ENCODE assay signal across 15 cellular contexts in the genomic region with DNA sequence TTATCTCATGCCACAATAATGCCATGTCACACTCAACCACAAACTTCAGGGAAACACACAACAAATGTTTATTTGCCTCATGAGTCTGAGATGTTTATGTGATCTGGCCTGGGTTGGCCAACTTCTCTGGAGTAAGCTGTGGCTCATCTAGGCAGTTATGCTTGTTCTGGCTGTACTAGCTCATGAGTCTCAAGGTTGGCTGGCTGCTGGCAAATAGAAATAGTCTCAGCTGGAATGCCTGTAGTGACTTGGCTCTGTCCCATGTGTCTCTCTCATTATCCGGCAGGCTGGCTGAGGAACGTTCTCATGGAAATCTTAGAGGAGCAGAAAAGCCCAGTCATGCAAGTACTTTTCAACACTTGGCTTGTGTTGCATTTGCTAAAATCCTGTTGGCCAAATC.
DNase-seq lines count a peak whose midpoint lies in the region; ATAC-seq and TF ChIP-seq lines count a peak whose summit lies in the region.
"Had no signal": no experiment of that assay in that cellular context is flagged by ENCODE, and none has a peak within 500 bp of the region (broad histone marks: within the 10 kb centered on the region; RNA-seq: fewer than 3 reads in every experiment).

No MANE protein-coding gene starts in this region.

- H3K36me3 ChIP-seq in thoracic aorta: no peaks in the 10 kb centered on the region
- no peaks in the 10 kb centered on the region for H3K36me3 ChIP-seq in testis (ENCODE audit: low read depth, missing control alignments)
- H3K36me3 ChIP-seq: thyroid gland had no signal

- no peak for TF ChIP-seq CTCF in thoracic aorta (IDR thresholded peaks at IDR 0.05)
- no peak for TF ChIP-seq CTCF in testis (IDR thresholded peaks at IDR 0.05)

- no peak overlapping the region for H3K27ac Mint-ChIP-seq in natural killer cell treated with Interleukin-12 subunit alpha and Interleukin-12 subunit beta and Interleukin-15 and Interleukin-18, amount 100 ng/mL, for 72 hours
- H3K27ac Mint-ChIP-seq: activated CD8-positive, alpha-beta T cell treated with anti-CD3 and anti-CD28 coated beads, Interleukin-2, amount 10 ng/mL, durations not matched to agents 7 days and 5 days; CD4-positive, alpha-beta T cell had no signal

- H3K27me3 ChIP-seq in thoracic aorta (replicated peaks; ENCODE audit: insufficient read depth) (no peaks in the 10 kb centered on the region), testis (no peaks in the 10 kb centered on the region)
- H3K27me3 ChIP-seq: body of pancreas, thyroid gland had no signal

- peak overlapping the region in 1 of 2 donors; percentile 18 for H3K27ac ChIP-seq in thoracic aorta
- H3K27ac ChIP-seq in testis: no peak overlapping the region
- H3K27ac ChIP-seq: body of pancreas, thyroid gland had no signal

- H3K9me3 Mint-ChIP-seq in natural killer cell treated with Interleukin-12 subunit alpha and Interleukin-12 subunit beta and Interleukin-15 and Interleukin-18, amount 100 ng/mL, for 72 hours: no peaks in the 10 kb centered on the region

- TF ChIP-seq POLR2A in testis (IDR thresholded peaks at IDR 0.05): no peak

- no peaks in the 10 kb centered on the region for H3K27me3 Mint-ChIP-seq in natural killer cell treated with Interleukin-12 subunit alpha and Interleukin-12 subunit beta and Interleukin-15 and Interleukin-18, amount 100 ng/mL, for 72 hours
- H3K27me3 Mint-ChIP-seq: CD4-positive, alpha-beta T cell had no signal

- ATAC-seq in left cardiac atrium (peak; percentile 83 to 97), thoracic aorta (ENCODE audit: insufficient number of reproducible peaks, low FRiP score, low read depth) (peak; percentile 98)
- ATAC-seq in natural killer cell treated with Interleukin-12 subunit alpha and Interleukin-12 subunit beta and Interleukin-15 and Interleukin-18, amount 100 ng/mL, for 72 hours: no peak
- ATAC-seq: activated CD8-positive, alpha-beta T cell treated with anti-CD3 and anti-CD28 coated beads, Interleukin-2, amount 10 ng/mL, durations not matched to agents 7 days and 5 days; body of pancreas; SK-N-SH treated with all-trans-retinoic acid at 6 μM for 48 hours had no signal

- H3K4me3 Mint-ChIP-seq in natural killer cell treated with Interleukin-12 subunit alpha and Interleukin-12 subunit beta and Interleukin-15 and Interleukin-18, amount 100 ng/mL, for 72 hours: no peak overlapping the region
- H3K4me3 Mint-ChIP-seq: activated CD8-positive, alpha-beta T cell treated with anti-CD3 and anti-CD28 coated beads, Interleukin-2, amount 10 ng/mL, durations not matched to agents 7 days and 5 days; CD4-positive, alpha-beta T cell had no signal

- WGBS in testis, 2 donors: 37 to 64% methylated on average over 2 of the region's 2 CpGs

- no peaks in the 10 kb centered on the region for H3K36me3 Mint-ChIP-seq in natural killer cell treated with Interleukin-12 subunit alpha and Interleukin-12 subunit beta and Interleukin-15 and Interleukin-18, amount 100 ng/mL, for 72 hours

- intact Hi-C loops in left cardiac atrium (cut with DNase I): no loop called here
- intact Hi-C loops in testis (cut with DNase I; ENCODE audit: low total_unique reads): no loop called here

- H3K4me1 Mint-ChIP-seq in natural killer cell treated with Interleukin-12 subunit alpha and Interleukin-12 subunit beta and Interleukin-15 and Interleukin-18, amount 100 ng/mL, for 72 hours (ENCODE audit: low read depth in 2 of 2): no peaks in the 10 kb centered on the region

- H3K4me1 ChIP-seq in thoracic aorta (ENCODE audit: control insufficient read depth in 1 of 2, low read depth in 2 of 2) (no peaks in the 10 kb centered on the region), testis (no peaks in the 10 kb centered on the region)
- H3K4me1 ChIP-seq: body of pancreas, thyroid gland had no signal

- H3K4me3 ChIP-seq in thoracic aorta (no peak overlapping the region), testis (no peak overlapping the region)
- H3K4me3 ChIP-seq: body of pancreas, thyroid gland had no signal

- DNase-seq in GM04504 (ENCODE audit: low read depth) (peak; percentile 71), astrocyte of the hippocampus (ENCODE audit: low read depth, low spot score) (peak; percentile 93), left cardiac atrium (peak; percentile 44), thoracic aorta (ENCODE audit: low spot score) (peak; percentile 27), NCI-H345 (lab: John Stamatoyannopoulos, UW) (no peak), testis (no peak)
- no peak for DNase-seq in natural killer cell treated with Interleukin-12 subunit alpha and Interleukin-12 subunit beta and Interleukin-15 and Interleukin-18, amount 100 ng/mL, for 72 hours (ENCODE audit: low spot score)
- DNase-seq: activated CD8-positive, alpha-beta T cell treated with anti-CD3 and anti-CD28 coated beads, Interleukin-2, amount 10 ng/mL, durations not matched to agents 7 days and 5 days; body of pancreas; CD4-positive, alpha-beta T cell; NCI-H1048; NCI-H2227 treated with DMSO at 0.1 percent for 48 hours; stimulated activated CD4-positive, alpha-beta T cell treated with anti-CD3 and anti-CD28 coated beads, Interleukin-2, amount 100 ng/mL, for 24 hours; thyroid gland had no signal

- no peaks in the 10 kb centered on the region for H3K9me3 ChIP-seq in thoracic aorta
- no peaks in the 10 kb centered on the region for H3K9me3 ChIP-seq in testis
- H3K9me3 ChIP-seq: body of pancreas, thyroid gland had no signal

Comparison
In these comparisons a context has a peak if more than half of its experiments do, and no peak if none do; other contexts are left out.
1. DNase-seq: peak in GM04504 (single experiment), astrocyte of the hippocampus (single experiment), left cardiac atrium (single experiment) and thoracic aorta (single experiment); none in natural killer cell treated with Interleukin-12 subunit alpha and Interleukin-12 subunit beta and Interleukin-15 and Interleukin-18, amount 100 ng/mL, for 72 hours (single experiment), NCI-H345 (single experiment) and testis (single experiment).
2. ATAC-seq: peak in left cardiac atrium (2 of 2) and thoracic aorta (single experiment); none in natural killer cell treated with Interleukin-12 subunit alpha and Interleukin-12 subunit beta and Interleukin-15 and Interleukin-18, amount 100 ng/mL, for 72 hours (0 of 2).